ENCODE assay signal across 22 cellular contexts in the genomic region with DNA sequence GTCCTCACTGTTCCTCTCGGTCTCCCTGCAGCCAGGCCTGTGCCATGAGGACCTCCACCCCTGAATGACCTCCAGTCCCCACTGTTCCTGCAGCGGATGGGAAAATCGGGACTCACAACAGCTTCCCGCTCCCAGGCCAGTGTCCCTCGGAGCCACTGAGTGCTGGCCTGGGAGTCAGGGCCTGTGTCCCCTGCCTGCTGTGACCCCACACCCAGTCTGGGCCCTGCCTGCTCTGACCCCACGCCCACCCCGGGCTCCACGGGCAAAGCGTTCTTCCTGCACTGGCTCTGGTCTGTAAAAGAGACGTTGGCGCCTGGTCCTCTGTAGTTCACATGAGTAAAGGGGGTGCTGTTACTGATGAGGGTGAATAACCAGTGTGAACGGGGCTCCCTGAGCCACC.
DNase-seq lines count a peak whose midpoint lies in the region; ATAC-seq and TF ChIP-seq lines count a peak whose summit lies in the region.
"Had no signal": no experiment of that assay in that cellular context is flagged by ENCODE, and none has a peak within 500 bp of the region (broad histone marks: within the 10 kb centered on the region; RNA-seq: fewer than 3 reads in every experiment).

No MANE protein-coding gene starts in this region.

- peaks cover 0 to 15% (median 0%) of the 10 kb centered on the region in 9 donors for H3K4me1 ChIP-seq in heart right ventricle
- H3K4me1 ChIP-seq in neuronal stem cell (ENCODE audit: control insufficient read depth in 2 of 2, insufficient read depth in 1 of 2, low read depth in 1 of 2, low read length in 2 of 2) = peaks cover 7 to 18% of the 10 kb centered on the region in 2 donors
- no peaks in the 10 kb centered on the region for H3K4me1 ChIP-seq in trophoblast cell (ENCODE audit: control insufficient read depth in 1 of 2, insufficient read depth in 2 of 2, low read length in 2 of 2)
- H3K4me1 ChIP-seq: A549, Peyer's patch had no signal

- H3K14ac ChIP-seq in neuronal stem cell (ENCODE audit: low read length) = peak overlapping the region; percentile 27
- H3K14ac ChIP-seq in trophoblast cell (ENCODE audit: low read length) = no peak overlapping the region

- H2BK15ac ChIP-seq in neuronal stem cell (ENCODE audit: low read length) = peak overlapping the region; percentile 81

- no peak overlapping the region for H3K4me2 ChIP-seq in neuronal stem cell (ENCODE audit: insufficient read depth, low read length, poor library complexity, severe bottlenecking)
- H3K4me2 ChIP-seq in trophoblast cell (ENCODE audit: low read length) = no peak overlapping the region
- H3K4me2 ChIP-seq: A549, BLaER1 had no signal

- no peak overlapping the region for H3K27ac Mint-ChIP-seq in glutamatergic neuron (ENCODE audit: unreplicated experiment)
- H3K27ac Mint-ChIP-seq: CD8-positive, alpha-beta T cell had no signal

- no peak overlapping the region for H3K4me3 Mint-ChIP-seq in glutamatergic neuron (ENCODE audit: unreplicated experiment)
- H3K4me3 Mint-ChIP-seq: CD8-positive, alpha-beta T cell had no signal

- DNase-seq in left cardiac atrium (peak; percentile 11), heart right ventricle (no peak), glutamatergic neuron (peak; percentile 10), neuronal stem cell (ENCODE audit: low spot score) (no peak), trophoblast cell (no peak), AG20443 (ENCODE audit: low spot score) (no peak)
- DNase-seq: Calu3; CD8-positive, alpha-beta T cell; GF-D8; GM23248; NCI-H1105 treated with DMSO at 0.1 percent for 48 hours; NCI-H1694 treated with DMSO at 0.1 percent for 48 hours; NCI-H510A; NCI-H748 treated with DMSO at 0.1 percent for 48 hours; NK-92 treated with Interleukin-12 subunit alpha and Interleukin-12 subunit beta, amount 100 ng/mL, for 24 hours; SHP77 had no signal

- H3K9ac ChIP-seq in neuronal stem cell (ENCODE audit: low read depth, low read length, poor library complexity) = no peak overlapping the region
- H3K9ac ChIP-seq in trophoblast cell (ENCODE audit: low read length) = no peak overlapping the region
- H3K9ac ChIP-seq: BLaER1, GM23248 had no signal

- ATAC-seq in left cardiac atrium (no peak), heart right ventricle (no peak), HG02571 (IDR thresholded peaks at IDR 0.05; ENCODE audit: unreplicated experiment) (no peak)
- ATAC-seq: A549; CD8-positive, alpha-beta T cell; HCT116; K562 had no signal

- no peak overlapping the region for H2BK5ac ChIP-seq in neuronal stem cell (ENCODE audit: low read length)
- no peak overlapping the region for H2BK5ac ChIP-seq in trophoblast cell (ENCODE audit: low read depth, low read length, poor library complexity)

- H4K91ac ChIP-seq in neuronal stem cell (ENCODE audit: low read depth, low read length, poor library complexity) (no peak overlapping the region), trophoblast cell (ENCODE audit: low read depth, low read length) (no peak overlapping the region)

- H2BK12ac ChIP-seq in neuronal stem cell (ENCODE audit: low read length) (peak overlapping the region; percentile 48), trophoblast cell (ENCODE audit: low read length) (no peak overlapping the region)

- H3K9me3 Mint-ChIP-seq in glutamatergic neuron (ENCODE audit: unreplicated experiment) = peaks cover 3% of the 10 kb centered on the region
- H3K9me3 Mint-ChIP-seq: CD8-positive, alpha-beta T cell had no signal

- no peaks in the 10 kb centered on the region for H3K79me2 ChIP-seq in trophoblast cell (ENCODE audit: control insufficient read depth, insufficient read depth, low read length, poor library complexity)

- H3K4me1 Mint-ChIP-seq in glutamatergic neuron (ENCODE audit: low read depth, unreplicated experiment) = peaks cover 5% of the 10 kb centered on the region

- peak overlapping the region; percentile 19 for H3K4ac ChIP-seq in neuronal stem cell (ENCODE audit: low read length)
- no peak overlapping the region for H3K4ac ChIP-seq in trophoblast cell (ENCODE audit: low read depth, low read length)

- peaks cover 18% of the 10 kb centered on the region for H3K27me3 Mint-ChIP-seq in glutamatergic neuron (ENCODE audit: unreplicated experiment)

- no peaks in the 10 kb centered on the region for H3K36me3 Mint-ChIP-seq in glutamatergic neuron (ENCODE audit: unreplicated experiment)
- H3K36me3 Mint-ChIP-seq: CD8-positive, alpha-beta T cell had no signal

- H3K36me3 ChIP-seq in heart right ventricle (no peaks in the 10 kb centered on the region), neuronal stem cell (replicated peaks in 1 of 2; ENCODE audit: control insufficient read depth in 2 of 2, insufficient read depth in 2 of 2, low read length in 2 of 2) (no peaks in the 10 kb centered on the region), trophoblast cell (ENCODE audit: control insufficient read depth in 1 of 2, insufficient read depth in 2 of 2, low read length in 2 of 2) (no peaks in the 10 kb centered on the region)
- H3K36me3 ChIP-seq: BLaER1, Peyer's patch had no signal

- H3K23ac ChIP-seq in neuronal stem cell (ENCODE audit: low read depth, low read length, poor library complexity) = peak overlapping the region; percentile 83
- no peak overlapping the region for H3K23ac ChIP-seq in trophoblast cell (ENCODE audit: low read length)

- 91 to 96% methylated on average over 12 of the region's 12 CpGs for WGBS in heart right ventricle, 2 donors
- WGBS in neuronal stem cell (ENCODE audit: extremely low coverage in 2 of 2, insufficient read length in 2 of 2, insufficient replicate concordance in 1 of 2), 2 donors = no CpG with 5 or more reads among the region's 12 CpGs
- no CpG with 5 or more reads among the region's 12 CpGs for WGBS in trophoblast cell (ENCODE audit: extremely low coverage, insufficient coverage, insufficient read length)

- no peak overlapping the region for H2AFZ ChIP-seq in neuronal stem cell (ENCODE audit: low read length)
- H2AFZ ChIP-seq in trophoblast cell (ENCODE audit: insufficient read depth, low read length, poor library complexity) = no peak overlapping the region
- H2AFZ ChIP-seq: GM23248 had no signal

- H3K79me1 ChIP-seq in neuronal stem cell (ENCODE audit: low read depth, low read length) (no peaks in the 10 kb centered on the region), trophoblast cell (ENCODE audit: low read length) (no peaks in the 10 kb centered on the region)

- H3K27ac ChIP-seq in heart right ventricle (no peak overlapping the region), neuronal stem cell (replicated peaks; ENCODE audit: low read length) (no peak overlapping the region), trophoblast cell (ENCODE audit: low read depth, low read length) (no peak overlapping the region)
- H3K27ac ChIP-seq: A549, BLaER1, GM23248, Peyer's patch had no signal

- H4K12ac ChIP-seq in trophoblast cell (ENCODE audit: low read depth, low read length) = no peak overlapping the region

- H3K18ac ChIP-seq in neuronal stem cell (ENCODE audit: low read length) = peak overlapping the region; percentile 41
- no peak overlapping the region for H3K18ac ChIP-seq in trophoblast cell (ENCODE audit: low read length)

- TF ChIP-seq CTCF in heart right ventricle (IDR thresholded peaks at IDR 0.05) = no peak
- no peak for TF ChIP-seq CTCF in glutamatergic neuron (IDR thresholded peaks at IDR 0.05; ENCODE audit: partially characterized antibody, unreplicated experiment)

- H2AK5ac ChIP-seq in neuronal stem cell (ENCODE audit: low read depth, low read length) = peak overlapping the region; percentile 89
- H2AK5ac ChIP-seq in trophoblast cell (ENCODE audit: low read length) = no peak overlapping the region

- H2BK120ac ChIP-seq in neuronal stem cell (ENCODE audit: low read depth, low read length) = peak overlapping the region; percentile 49
- H2BK120ac ChIP-seq in trophoblast cell (ENCODE audit: insufficient read depth, low read length, poor library complexity) = no peak overlapping the region

- peak overlapping the region; percentile 8 for H4K8ac ChIP-seq in neuronal stem cell (ENCODE audit: low read depth, low read length)
- no peak overlapping the region for H4K8ac ChIP-seq in trophoblast cell (ENCODE audit: low read depth, low read length)

- H3K27me3 ChIP-seq in heart right ventricle (peaks cover 0 to 25% (median 0%) of the 10 kb centered on the region in 7 donors), neuronal stem cell (ENCODE audit: control insufficient read depth in 3 of 3, insufficient read depth in 3 of 3, low read depth in 1 of 3, low read length in 3 of 3) (peaks cover 0 to 82% (median 0%) of the 10 kb centered on the region in 3 experiments), trophoblast cell (ENCODE audit: insufficient read depth, low read length) (no peaks in the 10 kb centered on the region)
- H3K27me3 ChIP-seq: BLaER1, Peyer's patch had no signal

- intact Hi-C loops in left cardiac atrium (cut with DNase I) (no loop called here), heart right ventricle (cut with DNase I) (no loop called here)

- H3K9me3 ChIP-seq in heart right ventricle (no peaks in the 10 kb centered on the region), neuronal stem cell (replicated peaks in 1 of 2; ENCODE audit: control insufficient read depth in 2 of 2, insufficient read depth in 1 of 2, low read depth in 1 of 2, low read length in 2 of 2) (no peaks in the 10 kb centered on the region), trophoblast cell (ENCODE audit: insufficient read depth, low read depth, low read length) (no peaks in the 10 kb centered on the region)
- H3K9me3 ChIP-seq: A549, BLaER1, Peyer's patch had no signal

- H3K4me3 ChIP-seq in heart right ventricle (no peak overlapping the region), neuronal stem cell (ENCODE audit: low read length in 2 of 2) (no peak overlapping the region), trophoblast cell (ENCODE audit: low read depth, low read length) (no peak overlapping the region)
- H3K4me3 ChIP-seq: A549, BLaER1, GM23248, K562, Peyer's patch had no signal

Comparison
In these comparisons a context has a peak if more than half of its experiments do, and no peak if none do; other contexts are left out.
1. DNase-seq: peak in left cardiac atrium (single experiment) and glutamatergic neuron (single experiment); none in heart right ventricle (0 of 2), neuronal stem cell (single experiment), trophoblast cell (0 of 2) and AG20443 (single experiment).